Comparison of ENCODE assay signal across 20 cellular contexts in genomic region chr1:91674107-91674506, GRCh38.
"Had no signal": no experiment of that assay in that cellular context is flagged by ENCODE, and none has a peak within 500 bp of the region (broad histone marks: within the 10 kb centered on the region; RNA-seq: fewer than 3 reads in every experiment).

No MANE protein-coding gene starts in this region.

- ATAC-seq: effector memory CD8-positive, alpha-beta T cell; naive thymus-derived CD8-positive, alpha-beta T cell; SK-N-SH treated with all-trans-retinoic acid at 6 μM for 48 hours had no signal

- H3K27me3 Mint-ChIP-seq: activated naive CD4-positive, alpha-beta T cell treated with anti-CD3 and anti-CD28 coated beads, Interleukin-2, amount 50 U/mL, for 24 hours; effector memory CD8-positive, alpha-beta T cell; naive thymus-derived CD8-positive, alpha-beta T cell had no signal

- H3K4me3 Mint-ChIP-seq: activated naive CD4-positive, alpha-beta T cell treated with anti-CD3 and anti-CD28 coated beads, Interleukin-2, amount 50 U/mL, for 24 hours; effector memory CD8-positive, alpha-beta T cell; mesothelial cell of epicardium; naive thymus-derived CD8-positive, alpha-beta T cell had no signal

- H3K36me3 Mint-ChIP-seq: activated naive CD4-positive, alpha-beta T cell treated with anti-CD3 and anti-CD28 coated beads, Interleukin-2, amount 50 U/mL, for 24 hours; mesothelial cell of epicardium; naive thymus-derived CD8-positive, alpha-beta T cell had no signal

- H3K27ac Mint-ChIP-seq: activated naive CD4-positive, alpha-beta T cell treated with anti-CD3 and anti-CD28 coated beads, Interleukin-2, amount 50 U/mL, for 24 hours; effector memory CD8-positive, alpha-beta T cell; mesothelial cell of epicardium had no signal

- FAIRE-seq: astrocyte, kidney had no signal

- DNase-seq: activated CD4-positive, alpha-beta T cell treated with anti-CD3 and anti-CD28 coated beads, Interleukin-2, amount 50 U/mL, for 1 hour; activated CD8-positive, alpha-beta memory T cell treated with anti-CD3 and anti-CD28 coated beads for 24 hours; activated CD8-positive, alpha-beta memory T cell treated with anti-CD3 and anti-CD28 coated beads, Interleukin-2, amount 50 U/mL, for 4 hours; activated gamma-delta T cell treated with Interleukin-2 at 50 U/mL for 16 hours; colonic mucosa; dorsolateral prefrontal cortex; effector memory CD8-positive, alpha-beta T cell; kidney; left ventricle myocardium inferior; naive thymus-derived CD8-positive, alpha-beta T cell; ovary; spleen; stimulated activated CD4-positive, alpha-beta T cell treated with anti-CD3 and anti-CD28 coated beads, Interleukin-4, amount 100 ng/mL, for 24 hours; stomach; trophoblast cell; uterus had no signal

- H3K9me3 Mint-ChIP-seq: activated naive CD4-positive, alpha-beta T cell treated with anti-CD3 and anti-CD28 coated beads, Interleukin-2, amount 50 U/mL, for 24 hours; effector memory CD8-positive, alpha-beta T cell; naive thymus-derived CD8-positive, alpha-beta T cell had no signal

- H3K4me1 Mint-ChIP-seq: mesothelial cell of epicardium; naive thymus-derived CD8-positive, alpha-beta T cell had no signal
